In genomic region chr16:47058295-47059086, GRCh38 we compare ENCODE assay signal across 1 cellular context.
A peak's percentile ranks its signal among the peaks of the same experiment; 100 is the strongest.
TF ChIP-seq lines count a peak whose summit lies in the region.

No MANE protein-coding gene starts in this region.

TF ChIP-seq in HepG2, 621 proteins besides CTCF, POLR2A, EP300 and RAD21 (continued from another document and continues in another):
- peak; percentile 76; the same call in 1 of the 2 replicates for TF ChIP-seq ZBTB43 (CRISPR knock-in tag; conservative IDR thresholded peaks at IDR 0.05)
- no peak for TF ChIP-seq CEBPZ (IDR thresholded peaks at IDR 0.05; ENCODE audit: low read length)
- TF ChIP-seq THAP8 (CRISPR knock-in tag; IDR thresholded peaks at IDR 0.05; ENCODE audit: borderline replicate concordance): no peak
- TF ChIP-seq LCORL (IDR thresholded peaks at IDR 0.05): no peak
- peak; percentile 59; the same call in 1 of the 2 replicates for TF ChIP-seq LCORL (CRISPR knock-in tag; IDR thresholded peaks at IDR 0.05)
- TF ChIP-seq ZNF639 (CRISPR knock-in tag; conservative IDR thresholded peaks at IDR 0.05): no peak
- no peak for TF ChIP-seq GABPB1 (CRISPR knock-in tag; IDR thresholded peaks at IDR 0.05)
- TF ChIP-seq SCMH1 (CRISPR knock-in tag; IDR thresholded peaks at IDR 0.05; ENCODE audit: borderline replicate concordance): no peak
- TF ChIP-seq SP2 (CRISPR knock-in tag; IDR thresholded peaks at IDR 0.05): no peak
- peak; percentile 51; the same call in 1 of the 2 replicates for TF ChIP-seq NCOR1 (IDR thresholded peaks at IDR 0.05; ENCODE audit: borderline replicate concordance, low read length)
- no peak for TF ChIP-seq LRRFIP1 (CRISPR knock-in tag; conservative IDR thresholded peaks at IDR 0.05)
- TF ChIP-seq NFE2 (CRISPR knock-in tag; IDR thresholded peaks at IDR 0.05): no peak
- TF ChIP-seq ELK4 (CRISPR knock-in tag; IDR thresholded peaks at IDR 0.05; ENCODE audit: borderline replicate concordance): no peak
- TF ChIP-seq ZFAT (CRISPR knock-in tag; conservative IDR thresholded peaks at IDR 0.05): no peak
- peak; percentile 94; the same call in 1 of the 2 replicates for TF ChIP-seq TARDBP (CRISPR knock-in tag; IDR thresholded peaks at IDR 0.05)
- TF ChIP-seq FOXA1 (IDR thresholded peaks at IDR 0.05): no peak
- no peak for TF ChIP-seq FOXA1 (CRISPR knock-in tag; IDR thresholded peaks at IDR 0.05)
- TF ChIP-seq ZNF343 (CRISPR knock-in tag; IDR thresholded peaks at IDR 0.05): no peak
- TF ChIP-seq ZNF713 (CRISPR knock-in tag; IDR thresholded peaks at IDR 0.05): no peak
- TF ChIP-seq ZBTB40 (IDR thresholded peaks at IDR 0.05): no peak
- peak; percentile 75 for TF ChIP-seq ZBTB40 (CRISPR knock-in tag; IDR thresholded peaks at IDR 0.05)
- no peak for TF ChIP-seq ZHX1 (CRISPR knock-in tag; IDR thresholded peaks at IDR 0.05; ENCODE audit: low read depth)
- no peak for TF ChIP-seq TMF1 (CRISPR knock-in tag; IDR thresholded peaks at IDR 0.05; ENCODE audit: low read depth)
- TF ChIP-seq MED8 (CRISPR knock-in tag; IDR thresholded peaks at IDR 0.05; ENCODE audit: insufficient replicate concordance): no peak
